Comparison of ENCODE assay signal across 1 cellular context in the genomic region with DNA sequence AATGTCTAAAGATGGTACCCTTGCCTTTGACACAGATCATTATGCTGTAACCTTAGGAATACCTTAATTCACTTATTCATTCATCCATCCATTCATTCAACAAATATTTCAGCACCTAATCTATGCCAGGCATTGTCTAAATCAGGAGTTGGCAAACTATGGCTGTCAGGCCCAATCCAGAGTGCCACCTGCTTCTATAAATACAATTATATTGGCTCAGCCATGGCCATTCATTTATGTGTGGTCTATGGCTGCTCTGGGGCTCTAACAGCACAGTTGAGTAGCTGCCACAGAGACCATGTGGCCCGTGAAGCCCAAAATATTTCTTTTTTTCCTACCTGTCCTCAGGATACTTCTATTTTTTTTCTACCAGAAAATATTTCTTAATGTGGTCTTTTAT.
TF ChIP-seq lines count a peak whose summit lies in the region.

No MANE protein-coding gene starts in this region.

TF ChIP-seq in WTC11, 78 proteins besides CTCF, POLR2A, EP300 and RAD21 (continued from another document):
- TF ChIP-seq, protein P1, sequence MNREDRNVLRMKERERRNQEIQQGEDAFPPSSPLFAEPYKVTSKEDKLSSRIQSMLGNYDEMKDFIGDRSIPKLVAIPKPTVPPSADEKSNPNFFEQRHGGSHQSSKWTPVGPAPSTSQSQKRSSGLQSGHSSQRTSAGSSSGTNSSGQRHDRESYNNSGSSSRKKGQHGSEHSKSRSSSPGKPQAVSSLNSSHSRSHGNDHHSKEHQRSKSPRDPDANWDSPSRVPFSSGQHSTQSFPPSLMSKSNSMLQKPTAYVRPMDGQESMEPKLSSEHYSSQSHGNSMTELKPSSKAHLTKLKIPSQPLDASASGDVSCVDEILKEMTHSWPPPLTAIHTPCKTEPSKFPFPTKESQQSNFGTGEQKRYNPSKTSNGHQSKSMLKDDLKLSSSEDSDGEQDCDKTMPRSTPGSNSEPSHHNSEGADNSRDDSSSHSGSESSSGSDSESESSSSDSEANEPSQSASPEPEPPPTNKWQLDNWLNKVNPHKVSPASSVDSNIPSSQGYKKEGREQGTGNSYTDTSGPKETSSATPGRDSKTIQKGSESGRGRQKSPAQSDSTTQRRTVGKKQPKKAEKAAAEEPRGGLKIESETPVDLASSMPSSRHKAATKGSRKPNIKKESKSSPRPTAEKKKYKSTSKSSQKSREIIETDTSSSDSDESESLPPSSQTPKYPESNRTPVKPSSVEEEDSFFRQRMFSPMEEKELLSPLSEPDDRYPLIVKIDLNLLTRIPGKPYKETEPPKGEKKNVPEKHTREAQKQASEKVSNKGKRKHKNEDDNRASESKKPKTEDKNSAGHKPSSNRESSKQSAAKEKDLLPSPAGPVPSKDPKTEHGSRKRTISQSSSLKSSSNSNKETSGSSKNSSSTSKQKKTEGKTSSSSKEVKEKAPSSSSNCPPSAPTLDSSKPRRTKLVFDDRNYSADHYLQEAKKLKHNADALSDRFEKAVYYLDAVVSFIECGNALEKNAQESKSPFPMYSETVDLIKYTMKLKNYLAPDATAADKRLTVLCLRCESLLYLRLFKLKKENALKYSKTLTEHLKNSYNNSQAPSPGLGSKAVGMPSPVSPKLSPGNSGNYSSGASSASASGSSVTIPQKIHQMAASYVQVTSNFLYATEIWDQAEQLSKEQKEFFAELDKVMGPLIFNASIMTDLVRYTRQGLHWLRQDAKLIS (CRISPR knock-in tag; IDR thresholded peaks at IDR 0.05; ENCODE audit: borderline replicate concordance): no peak
- TF ChIP-seq ZNF219 (CRISPR knock-in tag; IDR thresholded peaks at IDR 0.05; ENCODE audit: borderline replicate concordance) (no peak), SMAD3 (CRISPR knock-in tag; IDR thresholded peaks at IDR 0.05; ENCODE audit: borderline replicate concordance) (no peak), ELF4 (CRISPR knock-in tag; IDR thresholded peaks at IDR 0.05; ENCODE audit: low read depth) (no peak), GRHL2 (CRISPR knock-in tag; IDR thresholded peaks at IDR 0.05; ENCODE audit: insufficient replicate concordance, severe bottlenecking) (no peak), KAT7 (CRISPR knock-in tag; IDR thresholded peaks at IDR 0.05; ENCODE audit: borderline replicate concordance) (no peak), OVOL2 (CRISPR knock-in tag; IDR thresholded peaks at IDR 0.05; ENCODE audit: borderline replicate concordance) (no peak)
